ENCODE assay signal across 9 cellular contexts in genomic region chr1:19582318-19582717, GRCh38.
DNase-seq lines count a peak whose midpoint lies in the region; ATAC-seq, FAIRE-seq and TF ChIP-seq lines count a peak whose summit lies in the region.
"Had no signal": no experiment of that assay in that cellular context is flagged by ENCODE, and none has a peak within 500 bp of the region (broad histone marks: within the 10 kb centered on the region; RNA-seq: fewer than 3 reads in every experiment).

No MANE protein-coding gene starts in this region.

- no peaks in the 10 kb centered on the region for H4K20me1 ChIP-seq in osteoblast (ENCODE audit: insufficient read depth, low read length)

- ATAC-seq in esophagus mucosa (peak; percentile 94), HG03571 (IDR thresholded peaks at IDR 0.05; ENCODE audit: unreplicated experiment) (no peak)

- H3K79me2 ChIP-seq in osteoblast (ENCODE audit: insufficient read depth, low read length) = no peaks in the 10 kb centered on the region

- H3K4me2 ChIP-seq in osteoblast (ENCODE audit: insufficient read depth, low read length) = no peak overlapping the region

- no peaks in the 10 kb centered on the region for H3K9me3 ChIP-seq in osteoblast (ENCODE audit: low read depth, low read length)

- peak; percentile 18 for DNase-seq in DMS153 treated with DMSO at 0.1 percent for 48 hours (lab: John Stamatoyannopoulos, UW; ENCODE audit: unreplicated experiment)
- DNase-seq in DMS153 (lab: John Stamatoyannopoulos, UW) = no peak
- DNase-seq in NCI-H345 (lab: John Stamatoyannopoulos, UW) = peak; percentile 3
- DNase-seq in activated CD8-positive, alpha-beta memory T cell treated with anti-CD3 and anti-CD28 coated beads for 4 hours (ENCODE audit: low read depth in 2 of 2) = peak; percentile 46 to 54
- no peak for DNase-seq in osteoblast (ENCODE audit: insufficient read length, low spot score, missing footprints)
- peak; percentile 12 for DNase-seq in urothelium cell line (ENCODE audit: low spot score)

- peak; percentile 62 for TF ChIP-seq CTCF in osteoblast (IDR thresholded peaks at IDR 0.05; ENCODE audit: extremely low read depth, low read depth, low read length)

- no peak overlapping the region for H3K27ac ChIP-seq in osteoblast (ENCODE audit: low read depth, low read length)

- H3K27me3 ChIP-seq in osteoblast (ENCODE audit: insufficient read depth, low read length) = peaks cover 3% of the 10 kb centered on the region

- H3K4me1 ChIP-seq in osteoblast (ENCODE audit: insufficient read depth, low read length) = peaks cover under 1% of the 10 kb centered on the region

- H2AFZ ChIP-seq in osteoblast (ENCODE audit: low read length) = no peak overlapping the region

- no peaks in the 10 kb centered on the region for H3K36me3 ChIP-seq in osteoblast (ENCODE audit: insufficient read depth, low read length)

- FAIRE-seq in urothelium cell line (lab: Jason Lieb, UNC) = no peak
- FAIRE-seq: endometrium had no signal

- H3K4me3 ChIP-seq in osteoblast (ENCODE audit: insufficient read depth, low read length) = no peak overlapping the region

Comparison
In these comparisons a context has a peak if more than half of its experiments do, and no peak if none do; other contexts are left out.
1. DNase-seq: peak in DMS153 treated with DMSO at 0.1 percent for 48 hours (single experiment), NCI-H345 (single experiment), activated CD8-positive, alpha-beta memory T cell treated with anti-CD3 and anti-CD28 coated beads for 4 hours (2 of 2) and urothelium cell line (single experiment); none in DMS153 (single experiment) and osteoblast (single experiment).